ENCODE assay signal across 24 cellular contexts in the genomic region with DNA sequence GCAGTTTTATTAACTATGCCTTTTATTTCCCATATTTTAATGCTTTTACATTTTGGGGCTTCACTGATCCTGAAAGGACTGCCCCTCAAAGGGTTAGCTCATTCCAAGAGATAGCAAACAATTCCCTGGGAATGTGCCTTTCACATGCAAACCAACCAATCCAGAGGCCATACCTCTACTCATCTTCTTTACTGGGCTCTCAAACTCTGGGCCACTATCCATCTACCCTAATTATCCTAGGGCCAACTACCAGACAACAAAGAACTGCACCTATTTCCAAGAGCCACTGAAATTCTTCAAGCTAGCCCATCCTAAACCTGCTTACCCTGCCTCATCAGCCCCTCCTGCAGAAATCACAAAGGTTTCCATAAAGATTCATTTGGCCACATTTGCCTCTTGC.
"Had no signal": no experiment of that assay in that cellular context is flagged by ENCODE, and none has a peak within 500 bp of the region (broad histone marks: within the 10 kb centered on the region; RNA-seq: fewer than 3 reads in every experiment).

No MANE protein-coding gene starts in this region.

- H3K36me3 ChIP-seq: MG63, SJSA1 had no signal

- H3K27ac ChIP-seq: RWPE1, SJSA1, SK-N-MC had no signal

- H3K27me3 ChIP-seq: MG63, SJSA1 had no signal

- H3K9me3 ChIP-seq: MG63 had no signal

- DNase-seq: IMR-90; Karpas-422; KG1; MG63; NCI-H1092; NCI-H1105 treated with DMSO at 0.1 percent for 48 hours; NCI-H1417 treated with DMSO at 0.1 percent for 48 hours; NCI-H146; NCI-H1694 treated with DMSO at 0.1 percent for 48 hours; NCI-H1930; NCI-H2081; NCI-H2107; NCI-H2227 treated with DMSO at 0.1 percent for 48 hours; NCI-H524; NCI-H526 treated with DMSO at 0.1 percent for 48 hours; NCI-H774; NK-92 treated with Interleukin-12 subunit alpha and Interleukin-12 subunit beta, amount 100 ng/mL, for 24 hours; PC-3; SHP77 had no signal

- H3K4me3 ChIP-seq: MG63, SJSA1, SK-N-MC had no signal

- ATAC-seq: HepG2, Panc1, PC-3 had no signal

- H3K4me1 ChIP-seq: SJSA1 had no signal
